In genomic region chr2:136310797-136311558, GRCh38 we compare ENCODE assay signal across 15 cellular contexts.
DNase-seq lines count a peak whose midpoint lies in the region; ATAC-seq and TF ChIP-seq lines count a peak whose summit lies in the region.
"Had no signal": no experiment of that assay in that cellular context is flagged by ENCODE, and none has a peak within 500 bp of the region (broad histone marks: within the 10 kb centered on the region; RNA-seq: fewer than 3 reads in every experiment).

No MANE protein-coding gene starts in this region.

- no peak for TF ChIP-seq CTCF in CD8-positive, alpha-beta T cell (IDR thresholded peaks at IDR 0.05)

- no peak overlapping the region for H3K9ac ChIP-seq in BLaER1

- ATAC-seq in CD8-positive, alpha-beta T cell: peak; percentile 75
- ATAC-seq in T-helper 17 cell (peak; percentile 40), GM19452 (IDR thresholded peaks at IDR 0.05; ENCODE audit: unreplicated experiment) (no peak)
- ATAC-seq in effector memory CD8-positive, alpha-beta T cell (replicated peaks): peak; percentile 69

- peaks cover 11% of the 10 kb centered on the region; the same call in 1 of the 2 replicates for H3K4me1 ChIP-seq in BLaER1
- peaks cover 5% of the 10 kb centered on the region for H3K4me1 ChIP-seq in CD8-positive, alpha-beta T cell (ENCODE audit: insufficient read depth, low read length)
- H3K4me1 ChIP-seq: SJCRH30 had no signal

- no peaks in the 10 kb centered on the region for H3K27me3 ChIP-seq in BLaER1
- no peaks in the 10 kb centered on the region for H3K27me3 ChIP-seq in CD8-positive, alpha-beta T cell (ENCODE audit: insufficient read depth, low read length)
- H3K27me3 ChIP-seq: SJCRH30 had no signal

- H3K27me3 Mint-ChIP-seq in CD8-positive, alpha-beta T cell (ENCODE audit: low read depth): no peaks in the 10 kb centered on the region
- H3K27me3 Mint-ChIP-seq in T-helper 17 cell: peaks cover 7% of the 10 kb centered on the region
- no peaks in the 10 kb centered on the region for H3K27me3 Mint-ChIP-seq in effector memory CD8-positive, alpha-beta T cell
- H3K27me3 Mint-ChIP-seq: CD4-positive, CD25-positive, alpha-beta regulatory T cell had no signal

- no peak overlapping the region for H3K27ac ChIP-seq in BLaER1
- H3K27ac ChIP-seq in CD8-positive, alpha-beta T cell (ENCODE audit: low read depth, low read length): no peak overlapping the region
- H3K27ac ChIP-seq: SJCRH30 had no signal

- peak overlapping the region; percentile 9; the same call in 1 of the 2 replicates for H3K4me2 ChIP-seq in BLaER1

- intact Hi-C loops in CD8-positive, alpha-beta T cell (cut with DNase I, micrococcal nuclease): loop anchor here in 1 of 2 experiments (2.0 kb wide), 1 partner anchor 16 kb away; no protein-coding TSS in a partner anchor

- POLR2A ChIA-PET in CD8-positive, alpha-beta T cell (lab: Charles Lee): no interaction called here

- no peaks in the 10 kb centered on the region for H3K36me3 ChIP-seq in BLaER1
- H3K36me3 ChIP-seq in CD8-positive, alpha-beta T cell (ENCODE audit: insufficient read depth, low read length): no peaks in the 10 kb centered on the region
- H3K36me3 ChIP-seq: SJCRH30 had no signal

- H3K9me3 Mint-ChIP-seq in CD8-positive, alpha-beta T cell: no peaks in the 10 kb centered on the region
- H3K9me3 Mint-ChIP-seq in effector memory CD8-positive, alpha-beta T cell: no peaks in the 10 kb centered on the region
- H3K9me3 Mint-ChIP-seq: CD4-positive, CD25-positive, alpha-beta regulatory T cell; nephron had no signal

- H3K36me3 Mint-ChIP-seq in CD8-positive, alpha-beta T cell: no peaks in the 10 kb centered on the region
- no peaks in the 10 kb centered on the region for H3K36me3 Mint-ChIP-seq in T-helper 17 cell (ENCODE audit: low read depth)
- peaks cover 6% of the 10 kb centered on the region for H3K36me3 Mint-ChIP-seq in effector memory CD8-positive, alpha-beta T cell (ENCODE audit: insufficient read depth)

- H3K4me3 ChIP-seq in BLaER1: no peak overlapping the region
- H3K4me3 ChIP-seq in CD8-positive, alpha-beta T cell (ENCODE audit: low read depth, low read length): no peak overlapping the region
- H3K4me3 ChIP-seq: SJCRH30 had no signal

- peaks cover 5% of the 10 kb centered on the region; the same call in 1 of the 2 replicates for H3K9me3 ChIP-seq in BLaER1
- H3K9me3 ChIP-seq in CD8-positive, alpha-beta T cell (ENCODE audit: low read length): no peaks in the 10 kb centered on the region
- no peaks in the 10 kb centered on the region for H3K9me3 ChIP-seq in T-helper 17 cell (ENCODE audit: control insufficient read depth, low read length, poor library complexity, severe bottlenecking)
- H3K9me3 ChIP-seq: SJCRH30 had no signal

- peaks cover 15% of the 10 kb centered on the region for H3K4me1 Mint-ChIP-seq in CD8-positive, alpha-beta T cell (ENCODE audit: low read depth)
- peaks cover 10% of the 10 kb centered on the region for H3K4me1 Mint-ChIP-seq in T-helper 17 cell
- peaks cover 10 to 19% of the 10 kb centered on the region in 2 donors for H3K4me1 Mint-ChIP-seq in effector memory CD8-positive, alpha-beta T cell (ENCODE audit: low read depth in 2 of 2)

- H3K27ac Mint-ChIP-seq in CD8-positive, alpha-beta T cell: peak overlapping the region; percentile 80
- peak overlapping the region; percentile 83 for H3K27ac Mint-ChIP-seq in T-helper 17 cell
- peak overlapping the region; percentile 14 to 44 for H3K27ac Mint-ChIP-seq in effector memory CD8-positive, alpha-beta T cell

- CTCF ChIA-PET in CD8-positive, alpha-beta T cell (lab: Charles Lee): interaction anchor here (1.3 kb wide), 1 partner anchor 16 kb away, joined by 5 read pairs; no protein-coding TSS in a partner anchor

- no peaks in the 10 kb centered on the region for H4K20me1 ChIP-seq in BLaER1

- no peak for DNase-seq in CD8-positive, alpha-beta T cell
- no peak for DNase-seq in T-helper 17 cell
- DNase-seq in effector memory CD8-positive, alpha-beta T cell: no peak
- DNase-seq in RPMI8226: no peak
- no peak for DNase-seq in hepatic stellate cell (ENCODE audit: low spot score)
- DNase-seq in middle frontal gyrus (ENCODE audit: extremely low spot score, low spot score): no peak
- DNase-seq: effector CD8-positive, alpha-beta T cell; EL; NCI-H774; retina; SJCRH30 had no signal

- H3K4me3 Mint-ChIP-seq in CD8-positive, alpha-beta T cell: no peak overlapping the region
- H3K4me3 Mint-ChIP-seq in T-helper 17 cell: peak overlapping the region; percentile 58
- no peak overlapping the region for H3K4me3 Mint-ChIP-seq in effector memory CD8-positive, alpha-beta T cell
- H3K4me3 Mint-ChIP-seq: CD4-positive, CD25-positive, alpha-beta regulatory T cell; nephron had no signal

Comparison
In these comparisons a context has a peak if more than half of its experiments do, and no peak if none do; other contexts are left out.
1. H3K27ac Mint-ChIP-seq: peak in every context shown above with its lines; median percentile 83 in T-helper 17 cell; 80 in CD8-positive, alpha-beta T cell; 29 in effector memory CD8-positive, alpha-beta T cell.